Comparison of ENCODE assay signal across 1 cellular context in genomic region chr3:161171113-161171512, GRCh38.
TF ChIP-seq lines count a peak whose summit lies in the region.

No MANE protein-coding gene starts in this region.

TF ChIP-seq in SK-N-SH, 30 proteins besides CTCF, POLR2A, EP300 and RAD21 (continued from another document):
- TF ChIP-seq, protein P1, sequence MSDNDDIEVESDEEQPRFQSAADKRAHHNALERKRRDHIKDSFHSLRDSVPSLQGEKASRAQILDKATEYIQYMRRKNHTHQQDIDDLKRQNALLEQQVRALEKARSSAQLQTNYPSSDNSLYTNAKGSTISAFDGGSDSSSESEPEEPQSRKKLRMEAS (IDR thresholded peaks at IDR 0.05; ENCODE audit: low read depth): no peak
